20 cellular contexts compared by ENCODE assay signal in genomic region chr10:117762819-117763172, GRCh38.
DNase-seq lines count a peak whose midpoint lies in the region; TF ChIP-seq lines count a peak whose summit lies in the region.
"Had no signal": no experiment of that assay in that cellular context is flagged by ENCODE, and none has a peak within 500 bp of the region (broad histone marks: within the 10 kb centered on the region; RNA-seq: fewer than 3 reads in every experiment).

No MANE protein-coding gene starts in this region.

- no peak overlapping the region for H3K18ac ChIP-seq in mesendoderm (ENCODE audit: low read length)

- H3K79me1 ChIP-seq in mesendoderm (ENCODE audit: low read length) = no peaks in the 10 kb centered on the region

- DNase-seq in DMS53 (lab: John Stamatoyannopoulos, UW) (peak; percentile 13), DMS53 treated with DMSO at 0.1 percent for 48 hours (lab: John Stamatoyannopoulos, UW; ENCODE audit: unreplicated experiment) (no peak), M059J (ENCODE audit: low read depth) (peak; percentile 3), adipocyte (ENCODE audit: low read depth) (no peak), mesendoderm (peak; percentile 29), NCI-H128 (lab: John Stamatoyannopoulos, UW; ENCODE audit: unreplicated experiment) (no peak), suprapubic skin (ENCODE audit: low spot score in 2 of 2) (no peak), vagina (ENCODE audit: extremely low spot score in 2 of 2) (no peak)
- DNase-seq: 8988T; activated CD4-positive, alpha-beta T cell treated with anti-CD3 and anti-CD28 coated beads, Interleukin-2, amount 50 U/mL, for 4 hours; amniotic stem cell; COR-L47; H7; left ventricle myocardium superior; naive thymus-derived CD8-positive, alpha-beta T cell; NCI-H2227 treated with DMSO at 0.1 percent for 48 hours; RPMI8226; stimulated activated CD4-positive, alpha-beta T cell treated with anti-CD3 and anti-CD28 coated beads, Interleukin-4, amount 100 ng/mL, for 4 hours; stimulated activated naive B cell treated with anti-CD40 and anti-IgM and Interleukin-4, amounts not matched to agents 10 μg/mL and 1 μg/mL and 100 μg/mL, for 72 hours; T-helper 9 cell had no signal

- H3K27me3 ChIP-seq in adipocyte (replicated peaks; ENCODE audit: control insufficient read depth, insufficient read depth, low read length) (peaks cover 7% of the 10 kb centered on the region), mesendoderm (ENCODE audit: insufficient read depth, low read length, poor library complexity) (no peaks in the 10 kb centered on the region), suprapubic skin (peaks cover 11% of the 10 kb centered on the region), vagina (no peaks in the 10 kb centered on the region)

- no peak overlapping the region for H3K23ac ChIP-seq in mesendoderm (ENCODE audit: low read length)

- no peak overlapping the region for H2BK120ac ChIP-seq in mesendoderm (ENCODE audit: low read depth, low read length)

- H4K5ac ChIP-seq in mesendoderm (ENCODE audit: low read length) = no peak overlapping the region

- H3K4me3 ChIP-seq in adipocyte (ENCODE audit: low read length) = peak overlapping the region; percentile 33
- H3K4me3 ChIP-seq in mesendoderm (ENCODE audit: low read length) = no peak overlapping the region
- no peak overlapping the region for H3K4me3 ChIP-seq in suprapubic skin
- H3K4me3 ChIP-seq in vagina = no peak overlapping the region

- H2BK5ac ChIP-seq in mesendoderm (ENCODE audit: low read length) = no peak overlapping the region

- H3K9me3 ChIP-seq in adipocyte (ENCODE audit: control insufficient read depth, low read length) (no peaks in the 10 kb centered on the region), suprapubic skin (no peaks in the 10 kb centered on the region), vagina (no peaks in the 10 kb centered on the region)

- H3K4ac ChIP-seq in mesendoderm (ENCODE audit: low read depth, low read length) = no peak overlapping the region

- TF ChIP-seq CTCF in suprapubic skin (IDR thresholded peaks at IDR 0.05) (no peak), vagina (IDR thresholded peaks at IDR 0.05) (no peak)

- H3K27ac ChIP-seq in mesendoderm (ENCODE audit: low read depth, low read length) = no peak overlapping the region
- H3K27ac ChIP-seq in suprapubic skin = no peak overlapping the region
- H3K27ac ChIP-seq in vagina = no peak overlapping the region

- WGBS in mesendoderm (ENCODE audit: extremely low coverage, insufficient coverage, low lambda C conversion rate) = no CpG with 5 or more reads among the region's 9 CpGs
- WGBS in suprapubic skin = 44% methylated on average over 4 of the region's 9 CpGs

- no peak overlapping the region for H2BK15ac ChIP-seq in mesendoderm (replicated peaks; ENCODE audit: low read depth)

- no peak overlapping the region for H3K4me2 ChIP-seq in mesendoderm (ENCODE audit: low read length)

- TF ChIP-seq POLR2A in suprapubic skin (IDR thresholded peaks at IDR 0.05) (no peak), vagina (IDR thresholded peaks at IDR 0.05) (no peak)

- peaks cover 39% of the 10 kb centered on the region for H3K4me1 ChIP-seq in adipocyte (ENCODE audit: control insufficient read depth, insufficient read depth, low read length)
- no peaks in the 10 kb centered on the region for H3K4me1 ChIP-seq in mesendoderm (ENCODE audit: control insufficient read depth, low read depth, low read length)
- H3K4me1 ChIP-seq in suprapubic skin = no peaks in the 10 kb centered on the region
- H3K4me1 ChIP-seq in vagina = no peaks in the 10 kb centered on the region

- H2AK5ac ChIP-seq in mesendoderm (ENCODE audit: low read length) = no peak overlapping the region

- intact Hi-C loops in vagina (cut with DNase I) = no loop called here

- no peak overlapping the region for H4K8ac ChIP-seq in mesendoderm (ENCODE audit: low read depth, low read length)

- H3K36me3 ChIP-seq in adipocyte (ENCODE audit: control insufficient read depth, insufficient read depth, low read length, severe bottlenecking) = no peaks in the 10 kb centered on the region
- no peaks in the 10 kb centered on the region for H3K36me3 ChIP-seq in mesendoderm (ENCODE audit: control insufficient read depth, insufficient read depth, low read length)
- no peaks in the 10 kb centered on the region for H3K36me3 ChIP-seq in suprapubic skin
- no peaks in the 10 kb centered on the region for H3K36me3 ChIP-seq in vagina

- no peak overlapping the region for H3K56ac ChIP-seq in mesendoderm (ENCODE audit: low read length)

- no peak for TF ChIP-seq EP300 in suprapubic skin (IDR thresholded peaks at IDR 0.05)

- H3K79me2 ChIP-seq in mesendoderm (ENCODE audit: control insufficient read depth, insufficient read depth, low read length) = no peaks in the 10 kb centered on the region

- H3K9ac ChIP-seq in adipocyte (ENCODE audit: low read length) (no peak overlapping the region), mesendoderm (ENCODE audit: low read length) (no peak overlapping the region)

Comparison
In these comparisons a context has a peak if more than half of its experiments do, and no peak if none do; other contexts are left out.
1. DNase-seq: peak in DMS53 (single experiment), M059J (single experiment) and mesendoderm (single experiment); none in DMS53 treated with DMSO at 0.1 percent for 48 hours (single experiment), adipocyte (single experiment), NCI-H128 (single experiment), suprapubic skin (0 of 2) and vagina (0 of 2).